In the genomic region with DNA sequence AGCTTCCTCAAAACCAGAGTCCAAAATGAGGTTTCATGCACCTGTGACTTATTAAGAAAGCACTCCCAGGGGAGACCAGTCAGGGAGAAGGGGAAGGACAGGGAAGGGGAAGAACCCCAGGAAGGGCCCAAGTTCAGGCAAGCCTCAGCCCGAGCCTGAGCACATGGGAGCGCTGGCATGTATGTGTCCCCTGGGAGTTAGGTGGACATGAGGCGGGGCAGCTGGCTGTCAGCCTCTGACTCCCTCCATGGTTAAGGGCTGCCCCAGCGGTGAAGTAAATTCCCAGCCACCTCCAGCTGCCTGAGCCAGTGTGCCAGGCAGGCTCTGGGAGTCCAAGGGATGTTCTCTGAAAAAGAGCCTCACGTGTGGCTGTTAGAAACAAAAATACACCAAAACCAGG, we compare ENCODE assay signal across 23 cellular contexts. TPM values are rescaled to one million over a fixed set of nuclear protein-coding genes. Genes with fewer than 3 reads are reported as not detected.
"Had no signal": no experiment of that assay in that cellular context is flagged by ENCODE, and none has a peak within 500 bp of the region (broad histone marks: within the 10 kb centered on the region; RNA-seq: fewer than 3 reads in every experiment).

No MANE protein-coding gene starts in this region.

- H3K9me3 Mint-ChIP-seq: dendritic cell treated with granulocyte-macrophage colony-stimulating factor and Interleukin-4, amounts not matched to agents 40 ng/mL and 50 ng/mL, for 4 days; effector memory CD8-positive, alpha-beta T cell; immature natural killer cell; naive thymus-derived CD8-positive, alpha-beta T cell; stimulated activated naive B cell treated with anti-CD40 and anti-IgM and Interleukin-4, amounts not matched to agents 10 μg/mL and 1 μg/mL and 100 μg/mL, for 72 hours had no signal

- H3K4me3 Mint-ChIP-seq: activated CD8-positive, alpha-beta T cell treated with anti-CD3 and anti-CD28 coated beads, Interleukin-2, amount 10 ng/mL, durations not matched to agents 7 days and 5 days; dendritic cell treated with granulocyte-macrophage colony-stimulating factor and Interleukin-4, amounts not matched to agents 40 ng/mL and 50 ng/mL, for 4 days; effector memory CD8-positive, alpha-beta T cell; immature natural killer cell; naive thymus-derived CD8-positive, alpha-beta T cell; stimulated activated naive B cell treated with anti-CD40 and anti-IgM and Interleukin-4, amounts not matched to agents 10 μg/mL and 1 μg/mL and 100 μg/mL, for 72 hours had no signal

- H3K4me1 Mint-ChIP-seq: immature natural killer cell; naive thymus-derived CD8-positive, alpha-beta T cell; stimulated activated naive B cell treated with anti-CD40 and anti-IgM and Interleukin-4, amounts not matched to agents 10 μg/mL and 1 μg/mL and 100 μg/mL, for 72 hours had no signal

- ATAC-seq: activated CD8-positive, alpha-beta T cell treated with anti-CD3 and anti-CD28 coated beads, Interleukin-2, amount 10 ng/mL, durations not matched to agents 7 days and 5 days; effector memory CD8-positive, alpha-beta T cell; left colon; naive thymus-derived CD8-positive, alpha-beta T cell; right cardiac atrium; stimulated activated naive B cell treated with anti-CD40 and anti-IgM and Interleukin-4, amounts not matched to agents 10 μg/mL and 1 μg/mL and 100 μg/mL, for 72 hours had no signal

- H3K36me3 Mint-ChIP-seq: immature natural killer cell; naive thymus-derived CD8-positive, alpha-beta T cell; stimulated activated naive B cell treated with anti-CD40 and anti-IgM and Interleukin-4, amounts not matched to agents 10 μg/mL and 1 μg/mL and 100 μg/mL, for 72 hours had no signal

- DNase-seq: activated CD8-positive, alpha-beta memory T cell treated with anti-CD3 and anti-CD28 coated beads, Interleukin-2, amount 50 U/mL, for 48 hours; activated CD8-positive, alpha-beta T cell treated with anti-CD3 and anti-CD28 coated beads, Interleukin-2, amount 10 ng/mL, durations not matched to agents 7 days and 5 days; activated naive CD4-positive, alpha-beta T cell treated with anti-CD3 and anti-CD28 coated beads, Interleukin-2, amount 50 U/mL, for 16 hours; amniotic stem cell; brain microvascular endothelial cell; effector memory CD8-positive, alpha-beta T cell; immature natural killer cell; left colon; naive thymus-derived CD8-positive, alpha-beta T cell; occipital lobe; right cardiac atrium; spleen; stimulated activated CD4-positive, alpha-beta T cell treated with anti-CD3 and anti-CD28 coated beads, Interleukin-2, amount 100 ng/mL, for 24 hours; stimulated activated naive B cell treated with anti-CD40 and anti-IgM and Interleukin-4, amounts not matched to agents 10 μg/mL and 1 μg/mL and 100 μg/mL, for 72 hours; T-helper 1 cell had no signal

- H3K4me3 ChIP-seq: spleen, tibial nerve had no signal

- H3K27ac Mint-ChIP-seq: activated CD8-positive, alpha-beta T cell treated with anti-CD3 and anti-CD28 coated beads, Interleukin-2, amount 10 ng/mL, durations not matched to agents 7 days and 5 days; dendritic cell treated with granulocyte-macrophage colony-stimulating factor and Interleukin-4, amounts not matched to agents 40 ng/mL and 50 ng/mL, for 4 days; effector memory CD8-positive, alpha-beta T cell; immature natural killer cell; naive thymus-derived CD8-positive, alpha-beta T cell; progenitor cell of endocrine pancreas; stimulated activated naive B cell treated with anti-CD40 and anti-IgM and Interleukin-4, amounts not matched to agents 10 μg/mL and 1 μg/mL and 100 μg/mL, for 72 hours had no signal

RNA-seq across cellular contexts. Expression of gene DMRTB1, which starts 18.4 kb away (rescaled TPM):
- total RNA-seq: activated CD8-positive, alpha-beta T cell treated with anti-CD3 and anti-CD28 coated beads, Interleukin-2, amount 10 ng/mL, durations not matched to agents 7 days and 5 days; epithelial cell of proximal tubule; glomerular endothelial cell; left colon; lung microvascular endothelial cell; mononuclear cell; naive thymus-derived CD8-positive, alpha-beta T cell; occipital lobe; progenitor cell of endocrine pancreas; right cardiac atrium; spleen; subcutaneous adipose tissue; tibial nerve had no signal
